20 cellular contexts compared by ENCODE assay signal in the genomic region with DNA sequence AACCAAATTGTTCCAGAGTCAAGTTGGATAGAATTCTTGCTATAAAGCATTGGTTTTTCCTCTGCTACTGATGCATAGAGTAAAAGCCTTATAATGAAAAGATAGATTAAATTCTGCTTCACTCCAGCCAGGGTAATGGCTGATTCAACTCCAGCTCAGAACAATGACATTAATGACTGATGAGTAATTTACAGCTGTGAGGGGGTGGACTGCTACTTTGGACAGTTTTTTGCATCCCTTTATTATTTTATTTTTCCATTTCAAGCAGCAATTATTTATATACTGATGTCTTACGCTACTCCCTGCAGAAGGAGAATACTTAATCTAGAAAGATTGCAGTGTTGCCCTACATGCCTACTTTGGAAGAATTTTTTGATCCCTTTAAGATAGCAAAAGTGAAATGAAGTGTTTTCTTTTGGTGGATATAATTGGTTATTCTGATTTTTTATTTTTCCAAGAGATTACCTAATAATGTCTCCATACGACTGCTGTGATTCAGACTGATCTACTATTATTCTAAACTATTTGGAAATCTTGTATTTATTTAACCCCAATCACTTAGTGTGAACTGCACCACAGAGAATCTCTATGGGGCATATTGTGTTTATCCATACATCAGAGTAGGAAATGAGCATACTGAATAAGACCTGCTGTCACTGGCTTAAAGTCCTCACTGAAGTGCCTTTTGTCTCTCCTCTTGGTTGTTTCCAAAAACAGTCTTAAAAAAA.
A peak's percentile ranks its signal among the peaks of the same experiment; 100 is the strongest.
DNase-seq lines count a peak whose midpoint lies in the region; ATAC-seq and TF ChIP-seq lines count a peak whose summit lies in the region.
"Had no signal": no experiment of that assay in that cellular context is flagged by ENCODE, and none has a peak within 500 bp of the region (broad histone marks: within the 10 kb centered on the region; RNA-seq: fewer than 3 reads in every experiment).

No MANE protein-coding gene starts in this region.

- H3K4me3 Mint-ChIP-seq in T-cell (no peak overlapping the region), neural progenitor cell (no peak overlapping the region)
- H3K4me3 Mint-ChIP-seq: activated naive CD8-positive, alpha-beta T cell treated with anti-CD3 and anti-CD28 coated beads, Interleukin-2, amount 50 U/mL, for 24 hours; dendritic cell treated with granulocyte-macrophage colony-stimulating factor and Interleukin-4, amounts not matched to agents 40 ng/mL and 50 ng/mL, for 4 days; immature natural killer cell; T-helper 17 cell had no signal

- no peaks in the 10 kb centered on the region for H3K79me2 ChIP-seq in neural progenitor cell (ENCODE audit: low read depth)

- POLR2A ChIA-PET in AG04449 (lab: Yijun Ruan, JAX): no interaction called here
- POLR2A ChIA-PET in T-cell (lab: Charles Lee): no interaction called here

- no peak overlapping the region for H3K9ac ChIP-seq in neural progenitor cell
- H3K9ac ChIP-seq: KMS-11 had no signal

- no peaks in the 10 kb centered on the region for H3K4me1 ChIP-seq in neural progenitor cell

- H3K27me3 Mint-ChIP-seq in T-cell (peaks cover 3 to 6% of the 10 kb centered on the region in 2 donors), neural progenitor cell (ENCODE audit: insufficient read depth, low read depth) (no peaks in the 10 kb centered on the region)
- H3K27me3 Mint-ChIP-seq: activated naive CD8-positive, alpha-beta T cell treated with anti-CD3 and anti-CD28 coated beads, Interleukin-2, amount 50 U/mL, for 24 hours; dendritic cell treated with granulocyte-macrophage colony-stimulating factor and Interleukin-4, amounts not matched to agents 40 ng/mL and 50 ng/mL, for 4 days had no signal

- H3K36me3 ChIP-seq in neural progenitor cell: no peaks in the 10 kb centered on the region
- H3K36me3 ChIP-seq: pancreas, thoracic aorta had no signal

- H3K9me3 Mint-ChIP-seq in T-cell: peaks cover 0 to 8% (median 0%) of the 10 kb centered on the region in 3 donors
- peaks cover 5% of the 10 kb centered on the region for H3K9me3 Mint-ChIP-seq in neural progenitor cell
- H3K9me3 Mint-ChIP-seq: dendritic cell treated with granulocyte-macrophage colony-stimulating factor and Interleukin-4, amounts not matched to agents 40 ng/mL and 50 ng/mL, for 4 days had no signal

- H3K4me3 ChIP-seq in AG04449 (ENCODE audit: low read depth, low read length) (no peak overlapping the region), neural progenitor cell (no peak overlapping the region)
- H3K4me3 ChIP-seq: pancreas, thoracic aorta had no signal

- no peak overlapping the region for H3K4me2 ChIP-seq in neural progenitor cell
- H3K4me2 ChIP-seq: KMS-11 had no signal

- H3K27ac Mint-ChIP-seq in T-cell: no peak overlapping the region
- no peak overlapping the region for H3K27ac Mint-ChIP-seq in neural progenitor cell
- H3K27ac Mint-ChIP-seq: activated naive CD8-positive, alpha-beta T cell treated with anti-CD3 and anti-CD28 coated beads, Interleukin-2, amount 50 U/mL, for 24 hours; dendritic cell treated with granulocyte-macrophage colony-stimulating factor and Interleukin-4, amounts not matched to agents 40 ng/mL and 50 ng/mL, for 4 days; immature natural killer cell; T-helper 17 cell had no signal

- no peak overlapping the region for H3K27ac ChIP-seq in neural progenitor cell
- H3K27ac ChIP-seq: KMS-11, pancreas, thoracic aorta had no signal

- H3K9me3 ChIP-seq in neural progenitor cell (ENCODE audit: low read depth): no peaks in the 10 kb centered on the region
- H3K9me3 ChIP-seq: pancreas, thoracic aorta had no signal

- H3K36me3 Mint-ChIP-seq in T-cell (peaks cover 3% of the 10 kb centered on the region), neural progenitor cell (peaks cover 10% of the 10 kb centered on the region)
- H3K36me3 Mint-ChIP-seq: immature natural killer cell had no signal

- no peak overlapping the region for H2AFZ ChIP-seq in neural progenitor cell (replicated peaks)

- no peaks in the 10 kb centered on the region for H3F3A ChIP-seq in neural progenitor cell (ENCODE audit: low read depth)

- no peaks in the 10 kb centered on the region for H4K20me1 ChIP-seq in neural progenitor cell (ENCODE audit: low read depth)

- no peaks in the 10 kb centered on the region for H3K4me1 Mint-ChIP-seq in T-cell
- H3K4me1 Mint-ChIP-seq in neural progenitor cell: no peaks in the 10 kb centered on the region
- H3K4me1 Mint-ChIP-seq: immature natural killer cell, T-helper 17 cell had no signal

- no peaks in the 10 kb centered on the region for H3K27me3 ChIP-seq in neural progenitor cell
- H3K27me3 ChIP-seq: pancreas had no signal

- CTCF ChIA-PET in AG04449 (lab: Yijun Ruan, JAX) (interaction anchor here (0.7 kb wide), 1 partner anchor 48 kb away, joined by 3 read pairs; no protein-coding TSS in a partner anchor), T-cell (lab: Charles Lee) (no interaction called here)

- DNase-seq in AG04449 (ENCODE audit: low read depth, low spot score) (peak; percentile 33), HuH-7.5 (ENCODE audit: low spot score) (peak; percentile 38), brain pericyte (ENCODE audit: low read depth, low spot score) (peak; percentile 78), kidney glomerular epithelial cell (lab: John Stamatoyannopoulos, UW) (peak; percentile 70), retina (no peak), T-cell (no peak), neural progenitor cell (ENCODE audit: low spot score) (no peak), NCI-H187 (lab: John Stamatoyannopoulos, UW) (no peak)
- DNase-seq: activated CD4-positive, alpha-beta T cell treated with anti-CD3 and anti-CD28 coated beads for 48 hours; activated naive CD8-positive, alpha-beta T cell treated with anti-CD3 and anti-CD28 coated beads, Interleukin-2, amount 50 U/mL, for 24 hours; activated T-cell treated with anti-CD3 and anti-CD28 coated beads, Interleukin-2, amount 50 U/mL, for 1 hour; AML-193; immature natural killer cell; midbrain; NCI-H510A treated with DMSO at 0.1 percent for 48 hours; pancreas; T-helper 17 cell had no signal

- TF ChIP-seq CTCF in AG04449 (IDR thresholded peaks at IDR 0.05; ENCODE audit: insufficient read depth, low read length, missing control alignments) (no peak), neural progenitor cell (IDR thresholded peaks at IDR 0.05) (no peak)

- no peak for ATAC-seq in T-cell (replicated peaks in 1 of 4)
- ATAC-seq: activated naive CD8-positive, alpha-beta T cell treated with anti-CD3 and anti-CD28 coated beads, Interleukin-2, amount 50 U/mL, for 24 hours; pancreas; T-helper 17 cell had no signal

Comparison
In these comparisons a context has a peak if more than half of its experiments do, and no peak if none do; other contexts are left out.
1. DNase-seq: peak in AG04449 (single experiment), HuH-7.5 (single experiment), brain pericyte (single experiment) and kidney glomerular epithelial cell (single experiment); none in retina (single experiment), T-cell (0 of 34), neural progenitor cell (single experiment) and NCI-H187 (0 of 2).